1 cellular context compared by ENCODE assay signal in genomic region chr15:65254237-65254820, GRCh38.
TF ChIP-seq lines count a peak whose summit lies in the region.

No MANE protein-coding gene starts in this region.

TF ChIP-seq in K562, 482 proteins besides CTCF, POLR2A, EP300 and RAD21:
- TF ChIP-seq ELK1 (CRISPR knock-in tag; IDR thresholded peaks at IDR 0.05) (no peak), RFX1 (IDR thresholded peaks at IDR 0.05) (peak; percentile 77)
TF ChIP-seq in K562: peak in this region for 1.
